In the genomic region with DNA sequence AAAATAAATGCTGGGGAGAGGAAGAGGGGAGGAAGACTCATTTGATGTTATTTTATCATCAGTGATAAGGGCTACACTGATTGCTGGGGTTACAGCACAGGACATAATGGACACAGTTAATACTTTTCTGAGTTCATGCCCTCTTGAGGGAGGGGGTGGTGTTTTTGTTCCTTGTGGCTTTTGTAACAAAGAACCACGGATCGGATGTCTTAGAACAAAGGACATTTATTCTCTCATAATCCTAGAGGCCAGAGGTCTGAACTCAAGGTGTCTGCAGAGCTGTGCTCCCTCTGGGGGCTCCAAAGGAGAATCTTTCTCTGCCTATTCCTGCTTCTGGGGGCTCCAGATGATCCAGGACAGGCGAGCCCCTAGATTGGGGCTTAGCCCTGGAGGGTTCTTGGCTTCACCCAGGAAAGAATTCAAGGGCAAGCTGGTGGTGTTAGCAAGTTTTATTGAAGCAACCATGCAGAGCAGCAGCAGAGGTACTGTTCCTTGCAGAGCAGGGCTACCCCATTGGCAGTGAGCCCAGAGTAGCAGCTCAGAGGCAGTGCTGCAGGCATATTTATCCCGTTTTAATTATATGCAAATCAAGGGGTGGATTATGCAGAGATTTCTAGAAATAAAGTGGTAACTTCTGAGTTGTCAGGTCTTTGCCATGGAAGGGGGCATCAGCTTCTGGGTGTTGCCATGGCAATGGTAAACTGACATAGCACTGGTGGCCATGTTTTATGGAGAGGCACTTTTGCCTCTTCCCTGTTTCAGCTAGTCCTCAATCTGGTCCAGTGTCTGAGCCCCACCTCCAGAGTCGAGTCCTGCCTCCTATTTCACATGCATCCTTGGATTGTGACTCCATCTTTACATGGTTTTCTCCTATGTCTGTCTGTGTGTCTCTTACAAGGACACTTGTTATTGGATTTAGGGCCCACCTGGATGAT, we compare ENCODE assay signal across 1 cellular context.
TF ChIP-seq lines count a peak whose summit lies in the region.

No MANE protein-coding gene starts in this region.

TF ChIP-seq in SK-N-SH, 30 proteins besides CTCF, POLR2A, EP300 and RAD21 (continued from another document):
- TF ChIP-seq, protein P1, sequence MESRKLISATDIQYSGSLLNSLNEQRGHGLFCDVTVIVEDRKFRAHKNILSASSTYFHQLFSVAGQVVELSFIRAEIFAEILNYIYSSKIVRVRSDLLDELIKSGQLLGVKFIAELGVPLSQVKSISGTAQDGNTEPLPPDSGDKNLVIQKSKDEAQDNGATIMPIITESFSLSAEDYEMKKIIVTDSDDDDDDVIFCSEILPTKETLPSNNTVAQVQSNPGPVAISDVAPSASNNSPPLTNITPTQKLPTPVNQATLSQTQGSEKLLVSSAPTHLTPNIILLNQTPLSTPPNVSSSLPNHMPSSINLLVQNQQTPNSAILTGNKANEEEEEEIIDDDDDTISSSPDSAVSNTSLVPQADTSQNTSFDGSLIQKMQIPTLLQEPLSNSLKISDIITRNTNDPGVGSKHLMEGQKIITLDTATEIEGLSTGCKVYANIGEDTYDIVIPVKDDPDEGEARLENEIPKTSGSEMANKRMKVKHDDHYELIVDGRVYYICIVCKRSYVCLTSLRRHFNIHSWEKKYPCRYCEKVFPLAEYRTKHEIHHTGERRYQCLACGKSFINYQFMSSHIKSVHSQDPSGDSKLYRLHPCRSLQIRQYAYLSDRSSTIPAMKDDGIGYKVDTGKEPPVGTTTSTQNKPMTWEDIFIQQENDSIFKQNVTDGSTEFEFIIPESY (IDR thresholded peaks at IDR 0.05; ENCODE audit: borderline replicate concordance, low read depth), result no peak
- TF ChIP-seq GABPA (IDR thresholded peaks at IDR 0.05; ENCODE audit: low read depth) (no peak), NRF1 (IDR thresholded peaks at IDR 0.05; ENCODE audit: low read depth, low read length) (no peak), SIN3A (IDR thresholded peaks at IDR 0.05; ENCODE audit: borderline replicate concordance, low read depth, low read length) (no peak), TAF1 (IDR thresholded peaks at IDR 0.05; ENCODE audit: borderline replicate concordance, low read depth, low read length) (no peak), FOXM1 (IDR thresholded peaks at IDR 0.05; ENCODE audit: low read depth) (no peak), FOSL2 (IDR thresholded peaks at IDR 0.05; ENCODE audit: borderline replicate concordance, low read depth) (no peak), GATA2 (CRISPR knock-in tag; IDR thresholded peaks at IDR 0.05) (no peak), CHD2 (IDR thresholded peaks at IDR 0.05; ENCODE audit: low read length, partially characterized antibody) (no peak), POLR2AphosphoS5 (IDR thresholded peaks at IDR 0.05; ENCODE audit: low read depth, low read length) (no peak), YY1 (IDR thresholded peaks at IDR 0.05; ENCODE audit: low read depth) (no peak)
- TF ChIP-seq, protein P2, sequence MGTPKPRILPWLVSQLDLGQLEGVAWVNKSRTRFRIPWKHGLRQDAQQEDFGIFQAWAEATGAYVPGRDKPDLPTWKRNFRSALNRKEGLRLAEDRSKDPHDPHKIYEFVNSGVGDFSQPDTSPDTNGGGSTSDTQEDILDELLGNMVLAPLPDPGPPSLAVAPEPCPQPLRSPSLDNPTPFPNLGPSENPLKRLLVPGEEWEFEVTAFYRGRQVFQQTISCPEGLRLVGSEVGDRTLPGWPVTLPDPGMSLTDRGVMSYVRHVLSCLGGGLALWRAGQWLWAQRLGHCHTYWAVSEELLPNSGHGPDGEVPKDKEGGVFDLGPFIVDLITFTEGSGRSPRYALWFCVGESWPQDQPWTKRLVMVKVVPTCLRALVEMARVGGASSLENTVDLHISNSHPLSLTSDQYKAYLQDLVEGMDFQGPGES (IDR thresholded peaks at IDR 0.05; ENCODE audit: low read depth, low read length), result no peak
- TF ChIP-seq, protein P3, sequence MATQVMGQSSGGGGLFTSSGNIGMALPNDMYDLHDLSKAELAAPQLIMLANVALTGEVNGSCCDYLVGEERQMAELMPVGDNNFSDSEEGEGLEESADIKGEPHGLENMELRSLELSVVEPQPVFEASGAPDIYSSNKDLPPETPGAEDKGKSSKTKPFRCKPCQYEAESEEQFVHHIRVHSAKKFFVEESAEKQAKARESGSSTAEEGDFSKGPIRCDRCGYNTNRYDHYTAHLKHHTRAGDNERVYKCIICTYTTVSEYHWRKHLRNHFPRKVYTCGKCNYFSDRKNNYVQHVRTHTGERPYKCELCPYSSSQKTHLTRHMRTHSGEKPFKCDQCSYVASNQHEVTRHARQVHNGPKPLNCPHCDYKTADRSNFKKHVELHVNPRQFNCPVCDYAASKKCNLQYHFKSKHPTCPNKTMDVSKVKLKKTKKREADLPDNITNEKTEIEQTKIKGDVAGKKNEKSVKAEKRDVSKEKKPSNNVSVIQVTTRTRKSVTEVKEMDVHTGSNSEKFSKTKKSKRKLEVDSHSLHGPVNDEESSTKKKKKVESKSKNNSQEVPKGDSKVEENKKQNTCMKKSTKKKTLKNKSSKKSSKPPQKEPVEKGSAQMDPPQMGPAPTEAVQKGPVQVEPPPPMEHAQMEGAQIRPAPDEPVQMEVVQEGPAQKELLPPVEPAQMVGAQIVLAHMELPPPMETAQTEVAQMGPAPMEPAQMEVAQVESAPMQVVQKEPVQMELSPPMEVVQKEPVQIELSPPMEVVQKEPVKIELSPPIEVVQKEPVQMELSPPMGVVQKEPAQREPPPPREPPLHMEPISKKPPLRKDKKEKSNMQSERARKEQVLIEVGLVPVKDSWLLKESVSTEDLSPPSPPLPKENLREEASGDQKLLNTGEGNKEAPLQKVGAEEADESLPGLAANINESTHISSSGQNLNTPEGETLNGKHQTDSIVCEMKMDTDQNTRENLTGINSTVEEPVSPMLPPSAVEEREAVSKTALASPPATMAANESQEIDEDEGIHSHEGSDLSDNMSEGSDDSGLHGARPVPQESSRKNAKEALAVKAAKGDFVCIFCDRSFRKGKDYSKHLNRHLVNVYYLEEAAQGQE (IDR thresholded peaks at IDR 0.05; ENCODE audit: low read depth, low read length), result no peak
- TF ChIP-seq, protein P4, sequence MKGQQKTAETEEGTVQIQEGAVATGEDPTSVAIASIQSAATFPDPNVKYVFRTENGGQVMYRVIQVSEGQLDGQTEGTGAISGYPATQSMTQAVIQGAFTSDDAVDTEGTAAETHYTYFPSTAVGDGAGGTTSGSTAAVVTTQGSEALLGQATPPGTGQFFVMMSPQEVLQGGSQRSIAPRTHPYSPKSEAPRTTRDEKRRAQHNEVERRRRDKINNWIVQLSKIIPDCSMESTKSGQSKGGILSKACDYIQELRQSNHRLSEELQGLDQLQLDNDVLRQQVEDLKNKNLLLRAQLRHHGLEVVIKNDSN (IDR thresholded peaks at IDR 0.05; ENCODE audit: borderline replicate concordance, low read depth), result no peak
